ENCODE assay signal across 9 cellular contexts in the genomic region with DNA sequence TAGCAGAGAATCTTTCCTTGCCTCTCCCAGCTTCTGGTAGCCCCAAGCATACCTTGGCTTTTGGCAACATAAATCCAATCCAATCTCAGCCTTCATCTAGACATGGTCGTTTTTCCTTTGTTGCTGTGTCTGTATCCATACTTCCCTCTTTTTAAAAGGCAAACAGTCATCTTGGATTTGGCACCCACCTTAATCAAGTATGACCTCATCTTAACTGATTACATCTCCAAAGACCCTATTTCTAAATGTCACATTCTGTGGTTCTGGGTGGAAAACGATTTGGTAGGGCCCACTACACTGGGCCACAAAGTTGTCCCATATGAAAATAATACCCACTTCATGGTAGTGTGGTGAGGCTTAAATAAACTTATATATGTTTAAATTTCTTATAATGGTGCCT. TPM values are rescaled to one million over a fixed set of nuclear protein-coding genes. Genes with fewer than 3 reads are reported as not detected.
DNase-seq lines count a peak whose midpoint lies in the region; ATAC-seq and TF ChIP-seq lines count a peak whose summit lies in the region.
"Had no signal": no experiment of that assay in that cellular context is flagged by ENCODE, and none has a peak within 500 bp of the region (broad histone marks: within the 10 kb centered on the region; RNA-seq: fewer than 3 reads in every experiment).

No MANE protein-coding gene starts in this region.

- ATAC-seq in stimulated activated naive CD8-positive, alpha-beta T cell treated with anti-CD3 and anti-CD28 coated beads, Interleukin-15, Interleukin-2, amounts not matched to agents 100 U/mL and 50 U/mL, for 24 hours: no peak
- no peak for ATAC-seq in HG03095 (IDR thresholded peaks at IDR 0.05; ENCODE audit: unreplicated experiment)

- no peaks in the 10 kb centered on the region for H3K9me3 Mint-ChIP-seq in stimulated activated naive CD8-positive, alpha-beta T cell treated with anti-CD3 and anti-CD28 coated beads, Interleukin-15, Interleukin-2, amounts not matched to agents 100 ng/mL and 50 ng/mL, for 24 hours
- peaks cover 0 to 3% (median 0%) of the 10 kb centered on the region in 5 experiments for H3K9me3 Mint-ChIP-seq in brain

- H3K27me3 Mint-ChIP-seq in stimulated activated naive CD8-positive, alpha-beta T cell treated with anti-CD3 and anti-CD28 coated beads, Interleukin-15, Interleukin-2, amounts not matched to agents 100 ng/mL and 50 ng/mL, for 24 hours: no peaks in the 10 kb centered on the region
- H3K27me3 Mint-ChIP-seq in brain: peaks cover 8% of the 10 kb centered on the region

- H3K27ac Mint-ChIP-seq in stimulated activated naive CD8-positive, alpha-beta T cell treated with anti-CD3 and anti-CD28 coated beads, Interleukin-15, Interleukin-2, amounts not matched to agents 100 ng/mL and 50 ng/mL, for 24 hours: peak overlapping the region; percentile 95
- H3K27ac Mint-ChIP-seq in brain: peak overlapping the region; percentile 96 to 99 (median 98)

- peaks cover 32% of the 10 kb centered on the region for H3K4me1 ChIP-seq in mononuclear cell (ENCODE audit: insufficient read depth, low read length)

- H3K4me1 Mint-ChIP-seq in stimulated activated naive CD8-positive, alpha-beta T cell treated with anti-CD3 and anti-CD28 coated beads, Interleukin-15, Interleukin-2, amounts not matched to agents 100 ng/mL and 50 ng/mL, for 24 hours (ENCODE audit: low read depth): peaks cover 53% of the 10 kb centered on the region
- H3K4me1 Mint-ChIP-seq in brain: peaks cover 29% of the 10 kb centered on the region

- peaks cover 40% of the 10 kb centered on the region for H3K36me3 Mint-ChIP-seq in stimulated activated naive CD8-positive, alpha-beta T cell treated with anti-CD3 and anti-CD28 coated beads, Interleukin-15, Interleukin-2, amounts not matched to agents 100 ng/mL and 50 ng/mL, for 24 hours (ENCODE audit: low read depth)
- peaks cover 23% of the 10 kb centered on the region for H3K36me3 Mint-ChIP-seq in brain

- no peak overlapping the region for H3K27ac ChIP-seq in caudate nucleus (ENCODE audit: low read depth, low read length)

- no peaks in the 10 kb centered on the region for H3K27me3 ChIP-seq in mononuclear cell (ENCODE audit: insufficient read depth, low read length)

- no peak for TF ChIP-seq CTCF in brain (conservative IDR thresholded peaks at IDR 0.05)

- H3K4me3 ChIP-seq in mononuclear cell (ENCODE audit: low read length): peak overlapping the region; percentile 87

- H3K4me3 Mint-ChIP-seq in stimulated activated naive CD8-positive, alpha-beta T cell treated with anti-CD3 and anti-CD28 coated beads, Interleukin-15, Interleukin-2, amounts not matched to agents 100 ng/mL and 50 ng/mL, for 24 hours: peak overlapping the region; percentile 93
- H3K4me3 Mint-ChIP-seq in brain: peak overlapping the region; percentile 96 to 99 (median 97)

- DNase-seq in stimulated activated naive CD8-positive, alpha-beta T cell treated with anti-CD3 and anti-CD28 coated beads, Interleukin-15, Interleukin-2, amounts not matched to agents 100 U/mL and 50 U/mL, for 24 hours: no peak
- DNase-seq in caudate nucleus (lab: John Stamatoyannopoulos, UW) (no peak), KG1 (lab: John Stamatoyannopoulos, UW) (no peak)
- no peak for DNase-seq in activated CD4-positive, alpha-beta T cell treated with anti-CD3 and anti-CD28 coated beads, Interleukin-2, amount 50 U/mL, for 48 hours
- DNase-seq: activated CD4-positive, alpha-beta T cell treated with anti-CD3 and anti-CD28 coated beads for 4 hours had no signal

- no peaks in the 10 kb centered on the region for H3K9me3 ChIP-seq in mononuclear cell (ENCODE audit: low read depth, low read length)

RNA-seq across cellular contexts. Expression of gene BUD13, which starts 0.9 kb away (rescaled TPM):
- 28.7 TPM for polyA plus RNA-seq in brain (ENCODE audit: insufficient read depth, low read depth, low replicate concordance)
- 5.5 TPM for total RNA-seq in mononuclear cell

RNA-seq across cellular contexts. Expression of gene ZPR1, which starts 15.9 kb away (rescaled TPM):
- 48.0 TPM for polyA plus RNA-seq in brain (ENCODE audit: insufficient read depth, low read depth, low replicate concordance)
- total RNA-seq in mononuclear cell: 49.2 TPM

RNA-seq across cellular contexts. Expression of gene APOA5, which starts 19.7 kb away (rescaled TPM):
- not detected for polyA plus RNA-seq in brain (ENCODE audit: insufficient read depth, low read depth, low replicate concordance)
- total RNA-seq in mononuclear cell: not detected

RNA-seq across cellular contexts. Expression of gene APOA4, which starts 51.2 kb away (rescaled TPM):
- not detected for polyA plus RNA-seq in brain (ENCODE audit: insufficient read depth, low read depth, low replicate concordance)
- total RNA-seq in mononuclear cell: not detected

RNA-seq across cellular contexts. Expression of gene APOC3, which starts 57.8 kb away (rescaled TPM):
- polyA plus RNA-seq in brain (ENCODE audit: insufficient read depth, low read depth, low replicate concordance): not detected
- not detected for total RNA-seq in mononuclear cell
